24 cellular contexts compared by ENCODE assay signal in the genomic region with DNA sequence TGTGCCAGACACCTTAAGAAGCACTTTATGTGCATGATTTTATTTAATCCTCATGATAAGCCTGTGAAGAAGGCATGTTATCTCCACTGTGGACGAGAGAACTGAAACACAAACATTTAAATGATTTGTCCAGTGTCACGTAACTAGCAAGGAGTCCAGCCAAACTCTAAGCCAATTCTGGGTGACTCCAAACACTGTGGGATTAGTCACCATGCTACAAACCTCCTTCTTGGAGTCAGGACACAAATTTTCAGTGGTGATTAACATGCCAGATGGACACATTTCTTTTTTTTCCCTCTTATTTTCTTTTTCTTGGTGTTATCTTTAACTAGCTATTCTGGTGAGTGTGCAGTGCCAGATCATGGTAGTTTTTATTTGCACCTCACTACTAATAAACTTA.
A peak's percentile ranks its signal among the peaks of the same experiment; 100 is the strongest.
DNase-seq lines count a peak whose midpoint lies in the region; ATAC-seq and TF ChIP-seq lines count a peak whose summit lies in the region.
"Had no signal": no experiment of that assay in that cellular context is flagged by ENCODE, and none has a peak within 500 bp of the region (broad histone marks: within the 10 kb centered on the region; RNA-seq: fewer than 3 reads in every experiment).

No MANE protein-coding gene starts in this region.

- no peaks in the 10 kb centered on the region for H3K27me3 ChIP-seq in MG63
- H3K27me3 ChIP-seq in smooth muscle cell (ENCODE audit: low read depth): no peaks in the 10 kb centered on the region
- no peaks in the 10 kb centered on the region for H3K27me3 ChIP-seq in GM23338 (ENCODE audit: insufficient read depth)
- H3K27me3 ChIP-seq: heart right ventricle, tibial artery had no signal

- H3K4me2 ChIP-seq in smooth muscle cell (peak overlapping the region; percentile 61), GM23338 (no peak overlapping the region)

- H3K4me3 ChIP-seq in MG63 (no peak overlapping the region), smooth muscle cell (no peak overlapping the region), GM23338 (no peak overlapping the region)
- H3K4me3 ChIP-seq: heart right ventricle, prostate gland, tibial artery had no signal

- 0 out of 2 replicates have a peak, but pooled peaks cover 2% of the 10 kb centered on the region for H3K9me3 ChIP-seq in MG63
- H3K9me3 ChIP-seq in smooth muscle cell (replicated peaks; ENCODE audit: low read depth): no peaks in the 10 kb centered on the region
- H3K9me3 ChIP-seq: heart right ventricle, prostate gland, tibial artery had no signal

- WGBS in smooth muscle cell (ENCODE audit: low lambda C conversion rate): 21% methylated on average over 2 of the region's 2 CpGs

- H3K27ac Mint-ChIP-seq in GM23338: no peak overlapping the region
- H3K27ac Mint-ChIP-seq: activated B cell treated with CpG ODN at 0.5 μM for 24 hours; endodermal cell; naive thymus-derived CD4-positive, alpha-beta T cell had no signal

- H3K79me2 ChIP-seq in smooth muscle cell (ENCODE audit: low read depth) (no peaks in the 10 kb centered on the region), GM23338 (replicated peaks; ENCODE audit: insufficient read depth) (no peaks in the 10 kb centered on the region)

- ATAC-seq in GM23338 (no peak), HG02798 (IDR thresholded peaks at IDR 0.05; ENCODE audit: poor library complexity, unreplicated experiment) (no peak)
- ATAC-seq: naive thymus-derived CD4-positive, alpha-beta T cell had no signal

- no peak overlapping the region for H3K4me3 Mint-ChIP-seq in GM23338
- H3K4me3 Mint-ChIP-seq: activated B cell treated with CpG ODN at 0.5 μM for 24 hours; endodermal cell; naive thymus-derived CD4-positive, alpha-beta T cell had no signal

- DNase-seq in NCI-H82 (lab: John Stamatoyannopoulos, UW): peak; percentile 3
- no peak for DNase-seq in NCI-H82 treated with DMSO at 0.1 percent for 48 hours (lab: John Stamatoyannopoulos, UW; ENCODE audit: unreplicated experiment)
- DNase-seq in MG63: peak; percentile 77
- peak; percentile 49 for DNase-seq in fibroblast of gingiva (ENCODE audit: low read depth)
- no peak for DNase-seq in smooth muscle cell (lab: John Stamatoyannopoulos, UW; ENCODE audit: unreplicated experiment)
- DNase-seq in GM23338 (ENCODE audit: low spot score): no peak
- no peak for DNase-seq in mesenteric fat pad (ENCODE audit: low spot score)
- DNase-seq: activated B cell treated with CpG ODN at 0.5 μM for 24 hours; activated gamma-delta T cell treated with Interleukin-2 at 50 U/mL for 16 hours; caudate nucleus; endodermal cell; GOT3; heart right ventricle; Karpas-422; naive thymus-derived CD4-positive, alpha-beta T cell; NCI-H1694 treated with DMSO at 0.1 percent for 48 hours; NCI-H510A treated with DMSO at 0.1 percent for 48 hours; OCI-M1; stimulated activated CD4-positive, alpha-beta T cell treated with anti-CD3 and anti-CD28 coated beads, Interleukin-1b, Interleukin-23, amount 100 ng/mL, for 48 hours; stimulated activated CD8-positive, alpha-beta memory T cell treated with anti-CD3 and anti-CD28 coated beads, Interleukin-4, amount 100 ng/mL, for 48 hours; tibial artery had no signal

- H3F3A ChIP-seq in smooth muscle cell (ENCODE audit: low read depth): peaks cover 7% of the 10 kb centered on the region
- H3F3A ChIP-seq in GM23338 (replicated peaks; ENCODE audit: low read depth): no peaks in the 10 kb centered on the region

- no peak overlapping the region for H2AFZ ChIP-seq in smooth muscle cell (ENCODE audit: low read depth)
- no peak overlapping the region for H2AFZ ChIP-seq in GM23338

- no peak overlapping the region for H3K9ac ChIP-seq in smooth muscle cell (ENCODE audit: low read depth)

- no peaks in the 10 kb centered on the region for H3K27me3 Mint-ChIP-seq in GM23338 (ENCODE audit: insufficient read depth, low read depth, poor library complexity)
- H3K27me3 Mint-ChIP-seq: activated B cell treated with CpG ODN at 0.5 μM for 24 hours; naive thymus-derived CD4-positive, alpha-beta T cell had no signal

- peaks cover 19% of the 10 kb centered on the region for H3K9me3 Mint-ChIP-seq in GM23338
- H3K9me3 Mint-ChIP-seq: activated B cell treated with CpG ODN at 0.5 μM for 24 hours had no signal

- H3K9me2 ChIP-seq in GM23338 (ENCODE audit: insufficient read depth): no peaks in the 10 kb centered on the region

- H3K36me3 ChIP-seq in MG63: no peaks in the 10 kb centered on the region
- no peaks in the 10 kb centered on the region for H3K36me3 ChIP-seq in smooth muscle cell (ENCODE audit: low read depth)
- H3K36me3 ChIP-seq in GM23338 (ENCODE audit: insufficient read depth): peaks cover 5% of the 10 kb centered on the region; the same call in 1 of the 2 replicates
- H3K36me3 ChIP-seq: prostate gland, tibial artery had no signal

- peaks cover 20% of the 10 kb centered on the region for H3K36me3 Mint-ChIP-seq in GM23338 (ENCODE audit: low read depth)

- no peaks in the 10 kb centered on the region for H4K20me1 ChIP-seq in smooth muscle cell (ENCODE audit: low read depth)
- H4K20me1 ChIP-seq in GM23338 (replicated peaks; ENCODE audit: insufficient read depth): no peaks in the 10 kb centered on the region

- H3K27ac ChIP-seq in smooth muscle cell (ENCODE audit: low read depth) (peak overlapping the region; percentile 60), GM23338 (ENCODE audit: low read depth) (no peak overlapping the region)
- H3K27ac ChIP-seq: 22Rv1, heart right ventricle, prostate gland, tibial artery had no signal

- no peak for TF ChIP-seq CTCF in smooth muscle cell (IDR thresholded peaks at IDR 0.05; ENCODE audit: borderline replicate concordance, insufficient read depth, poor library complexity, severe bottlenecking)
- TF ChIP-seq CTCF in GM23338 (conservative IDR thresholded peaks at IDR 0.05; ENCODE audit: low read depth in 2 of 2): no peak

- H3K4me1 Mint-ChIP-seq in GM23338: peaks cover 18% of the 10 kb centered on the region
- H3K4me1 Mint-ChIP-seq: activated B cell treated with CpG ODN at 0.5 μM for 24 hours; naive thymus-derived CD4-positive, alpha-beta T cell had no signal

- H3K4me1 ChIP-seq in smooth muscle cell (ENCODE audit: low read depth) (peaks cover 2% of the 10 kb centered on the region), GM23338 (ENCODE audit: insufficient read depth) (peaks cover 5% of the 10 kb centered on the region; the same call in 1 of the 2 replicates)
- H3K4me1 ChIP-seq: prostate gland had no signal

TF ChIP-seq in GM23338, 12 proteins besides CTCF, POLR2A, EP300 and RAD21 (continues in another document):
- TF ChIP-seq, protein P1, sequence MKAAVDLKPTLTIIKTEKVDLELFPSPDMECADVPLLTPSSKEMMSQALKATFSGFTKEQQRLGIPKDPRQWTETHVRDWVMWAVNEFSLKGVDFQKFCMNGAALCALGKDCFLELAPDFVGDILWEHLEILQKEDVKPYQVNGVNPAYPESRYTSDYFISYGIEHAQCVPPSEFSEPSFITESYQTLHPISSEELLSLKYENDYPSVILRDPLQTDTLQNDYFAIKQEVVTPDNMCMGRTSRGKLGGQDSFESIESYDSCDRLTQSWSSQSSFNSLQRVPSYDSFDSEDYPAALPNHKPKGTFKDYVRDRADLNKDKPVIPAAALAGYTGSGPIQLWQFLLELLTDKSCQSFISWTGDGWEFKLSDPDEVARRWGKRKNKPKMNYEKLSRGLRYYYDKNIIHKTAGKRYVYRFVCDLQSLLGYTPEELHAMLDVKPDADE (IDR thresholded peaks at IDR 0.05): no peak
- TF ChIP-seq NANOG (IDR thresholded peaks at IDR 0.05; ENCODE audit: borderline replicate concordance): no peak
- no peak for TF ChIP-seq EZH2phosphoT487 (IDR thresholded peaks at IDR 0.05; ENCODE audit: unreplicated experiment)

Comparison
In these comparisons a context has a peak if more than half of its experiments do, and no peak if none do; other contexts are left out.
1. DNase-seq: peak in NCI-H82 (single experiment), MG63 (single experiment) and fibroblast of gingiva (single experiment); none in NCI-H82 treated with DMSO at 0.1 percent for 48 hours (single experiment), smooth muscle cell (single experiment), GM23338 (single experiment) and mesenteric fat pad (single experiment).